Comparison of ENCODE assay signal across 39 cellular contexts in the genomic region with DNA sequence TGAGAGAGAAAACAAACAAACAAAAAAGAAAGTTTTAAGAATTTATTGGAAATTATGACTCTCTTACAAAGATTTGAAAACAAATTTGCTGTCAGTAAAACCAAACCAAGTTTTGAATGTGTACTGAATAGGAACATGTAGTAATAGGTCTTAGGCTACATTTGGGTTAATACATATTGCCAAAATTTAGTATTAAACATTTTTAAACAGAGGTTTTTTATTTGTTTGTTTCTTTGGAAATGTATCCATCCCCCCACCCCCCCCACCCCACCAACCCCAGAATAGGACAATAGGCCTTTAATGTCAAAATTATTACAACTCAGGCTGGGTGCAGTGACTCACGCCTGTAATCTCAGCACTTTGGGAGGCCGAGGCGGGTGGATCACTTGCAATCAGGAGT. TPM values are rescaled to one million over a fixed set of nuclear protein-coding genes. Genes with fewer than 3 reads are reported as not detected.
"Had no signal": no experiment of that assay in that cellular context is flagged by ENCODE, and none has a peak within 500 bp of the region (broad histone marks: within the 10 kb centered on the region; RNA-seq: fewer than 3 reads in every experiment).

No MANE protein-coding gene starts in this region.

- DNase-seq: Karpas-422, Kasumi-1, MG63, MM.1S, MV-4-11, NCI-H1048, NCI-H1092, NCI-H1092 treated with DMSO at 0.1 percent for 48 hours, NCI-H1105, NCI-H1105 treated with DMSO at 0.1 percent for 48 hours, NCI-H1417, NCI-H1417 treated with DMSO at 0.1 percent for 48 hours, NCI-H1436, NCI-H1436 treated with DMSO at 0.1 percent for 48 hours, NCI-H146, NCI-H1694, NCI-H1694 treated with DMSO at 0.1 percent for 48 hours, NCI-H187, NCI-H187 treated with DMSO at 0.1 percent for 48 hours, NCI-H1930, NCI-H2029, NCI-H2029 treated with DMSO at 0.1 percent for 48 hours, NCI-H2081, NCI-H2081 treated with DMSO at 0.1 percent for 48 hours, NCI-H2107, NCI-H2171, NCI-H2171 treated with DMSO at 0.1 percent for 48 hours, NCI-H2227 treated with DMSO at 0.1 percent for 48 hours, NCI-H226, NCI-H446, NCI-H446 treated with DMSO at 0.1 percent for 48 hours, NCI-H510A, NCI-H510A treated with DMSO at 0.1 percent for 48 hours, NCI-H524, NCI-H524 treated with DMSO at 0.1 percent for 48 hours had no signal

- H3K9me3 ChIP-seq: MG63 had no signal

- H3K36me3 ChIP-seq: MG63 had no signal

- H3K4me3 ChIP-seq: MG63 had no signal

- H3K27me3 ChIP-seq: MG63 had no signal

RNA-seq across cellular contexts. Expression of gene C6orf118, which starts 2.5 kb away (rescaled TPM):
- total RNA-seq: LHCN-M2, M059J, MCF 10A, NCI-H460 had no signal
